10 cellular contexts compared by ENCODE assay signal in genomic region chrX:23332888-23333821, GRCh38. TPM values are rescaled to one million over a fixed set of nuclear protein-coding genes. Genes with fewer than 3 reads are reported as not detected.
DNase-seq lines count a peak whose midpoint lies in the region; ATAC-seq and TF ChIP-seq lines count a peak whose summit lies in the region.
"Had no signal": no experiment of that assay in that cellular context is flagged by ENCODE, and none has a peak within 500 bp of the region (broad histone marks: within the 10 kb centered on the region; RNA-seq: fewer than 3 reads in every experiment).

No MANE protein-coding gene starts in this region.

- peak overlapping the region; percentile 66 for H3K9ac ChIP-seq in neural cell (ENCODE audit: low read length)

- intact Hi-C loops in dorsolateral prefrontal cortex (cut with DNase I): no loop called here
- intact Hi-C loops in mucosa of descending colon (cut with DNase I, micrococcal nuclease): no loop called here

- H3K9me2 ChIP-seq in neural cell (ENCODE audit: insufficient read depth, low read length): no peaks in the 10 kb centered on the region

- no peak for ATAC-seq in mucosa of descending colon

- no peaks in the 10 kb centered on the region for H3K4me1 ChIP-seq in mucosa of descending colon (ENCODE audit: low read depth)

- TF ChIP-seq RAD21 in neural cell (conservative IDR thresholded peaks at IDR 0.05): no peak

- H3K27ac ChIP-seq in dorsolateral prefrontal cortex (peak overlapping the region in 12 of 59 donors; percentile 7 to 71 (median 29)), neural cell (ENCODE audit: low read length) (peak overlapping the region; percentile 53)
- H3K27ac ChIP-seq: brain microvascular endothelial cell had no signal

- no peak for TF ChIP-seq EP300 in neural cell (conservative IDR thresholded peaks at IDR 0.05; ENCODE audit: poor library complexity, severe bottlenecking)

- peak overlapping the region in 56 of 59 donors; percentile 14 to 67 (median 46) for H3K4me3 ChIP-seq in dorsolateral prefrontal cortex
- H3K4me3 ChIP-seq in neural cell (ENCODE audit: low read length): peak overlapping the region; percentile 70
- no peak overlapping the region for H3K4me3 ChIP-seq in mucosa of descending colon

- TF ChIP-seq CTCF in dorsolateral prefrontal cortex (IDR thresholded peaks at IDR 0.05 in 54 of 56, conservative IDR thresholded peaks at IDR 0.05 in 2 of 56; ENCODE audit: low read depth in 1 of 56, partially characterized antibody in 56 of 56) (no peak), neural cell (IDR thresholded peaks at IDR 0.05; ENCODE audit: poor library complexity, severe bottlenecking) (peak; percentile 42), mucosa of descending colon (IDR thresholded peaks at IDR 0.05) (no peak)

- H3K9me3 ChIP-seq in neural cell (ENCODE audit: low read length) (no peaks in the 10 kb centered on the region), mucosa of descending colon (no peaks in the 10 kb centered on the region)

- no peaks in the 10 kb centered on the region for H3K36me3 ChIP-seq in neural cell (ENCODE audit: insufficient read depth, low read length)
- no peaks in the 10 kb centered on the region for H3K36me3 ChIP-seq in mucosa of descending colon (ENCODE audit: low read depth)
- H3K36me3 ChIP-seq: brain microvascular endothelial cell had no signal

- peak overlapping the region; percentile 30 for H3K4me2 ChIP-seq in neural cell (ENCODE audit: low read length)

- H4K20me1 ChIP-seq in neural cell (ENCODE audit: insufficient read depth): no peaks in the 10 kb centered on the region

- DNase-seq in stimulated activated CD4-positive, alpha-beta T cell treated with anti-CD3 and anti-CD28 coated beads, Interleukin-4, amount 100 ng/mL, for 1 hour: peak; percentile 3
- DNase-seq in stimulated activated CD4-positive, alpha-beta T cell treated with anti-CD3 and anti-CD28 coated beads, Interleukin-12 subunit alpha, Interleukin-12 subunit beta, amount 100 ng/mL, for 4 hours: no peak
- DNase-seq in dorsolateral prefrontal cortex (peak in 2 of 10 donors; percentile 28 to 50), T-helper 2 cell (no peak), mucosa of descending colon (no peak), activated T-cell treated with anti-CD3 and anti-CD28 coated beads for 4 hours (no peak), pons (ENCODE audit: low spot score) (no peak)
- DNase-seq: activated CD4-positive, alpha-beta T cell treated with anti-CD3 and anti-CD28 coated beads, Interleukin-2, amount 10 ng/mL, durations not matched to agents 7 days and 5 days; brain microvascular endothelial cell had no signal

- no peaks in the 10 kb centered on the region for H3F3A ChIP-seq in neural cell (ENCODE audit: insufficient read depth, low read length, poor library complexity, severe bottlenecking)

- no peak overlapping the region for H2AFZ ChIP-seq in neural cell (ENCODE audit: low read depth, low read length)

- H3K79me2 ChIP-seq in neural cell (replicated peaks; ENCODE audit: insufficient read depth, low read length): peaks cover 20% of the 10 kb centered on the region

- H3K27me3 ChIP-seq in dorsolateral prefrontal cortex (peaks cover 0 to 83% (median 32%) of the 10 kb centered on the region in 45 donors), neural cell (ENCODE audit: insufficient read depth, low read depth, low read length) (peaks cover 9% of the 10 kb centered on the region)

TF ChIP-seq in neural cell, 6 proteins besides CTCF, POLR2A, EP300 and RAD21:
- peak; percentile 15 for TF ChIP-seq POLR2AphosphoS5 (IDR thresholded peaks at IDR 0.05)
- no peak for TF ChIP-seq TAF1 (IDR thresholded peaks at IDR 0.05; ENCODE audit: low read depth)

RNA-seq across cellular contexts. Expression of gene PTCHD1, which starts 1.5 kb away (rescaled TPM):
- total RNA-seq in dorsolateral prefrontal cortex (10 to 100 TPM in 70 of 120 experiments, 1 to 10 TPM in 50; 6.0 to 21.8 (median 10.6) TPM), mucosa of descending colon (10 to 100 TPM in 1 of 3 donors, under 1 TPM in 2; 0.61 to 16.0 (median 0.63) TPM)
- 10.0 and 12.0 TPM in 2 replicates for polyA plus RNA-seq in neural cell
- polyA minus RNA-seq in neural cell: 28.0 and 38.7 TPM in 2 replicates
- total RNA-seq: activated CD4-positive, alpha-beta T cell treated with anti-CD3 and anti-CD28 coated beads, Interleukin-2, amount 10 ng/mL, durations not matched to agents 7 days and 5 days had no signal
